In genomic region chr4:114601304-114602052, GRCh38 we compare ENCODE assay signal across 13 cellular contexts. TPM values are rescaled to one million over a fixed set of nuclear protein-coding genes. Genes with fewer than 3 reads are reported as not detected.
DNase-seq lines count a peak whose midpoint lies in the region; ATAC-seq and TF ChIP-seq lines count a peak whose summit lies in the region.
"Had no signal": no experiment of that assay in that cellular context is flagged by ENCODE, and none has a peak within 500 bp of the region (broad histone marks: within the 10 kb centered on the region; RNA-seq: fewer than 3 reads in every experiment).

No MANE protein-coding gene starts in this region.

- no peak overlapping the region for H3K27ac Mint-ChIP-seq in immature natural killer cell
- H3K27ac Mint-ChIP-seq: activated T-helper 2 cell treated with anti-CD3 and anti-CD28 coated beads, Interferon-gamma antibody, Interleukin-2, Interleukin-4, amounts not matched to agents 10 μg/mL and 5 μg/mL and 100 μg/mL, durations not matched to agents 14 hours and 24 hours and 36 hours; CD14-positive monocyte; T-helper 2 cell treated with Interferon-gamma antibody and Interleukin-4, amounts not matched to agents 5 μg/mL and 100 μg/mL, for 36 hours had no signal

- no peak for TF ChIP-seq CTCF in foreskin fibroblast (IDR thresholded peaks at IDR 0.05; ENCODE audit: low read depth, low read length)

- no peaks in the 10 kb centered on the region for H3K36me3 Mint-ChIP-seq in immature natural killer cell
- H3K36me3 Mint-ChIP-seq: CD14-positive monocyte had no signal

- H3K9me3 Mint-ChIP-seq in immature natural killer cell = peaks cover 0 to 4% (median under 1%) of the 10 kb centered on the region in 6 donors
- H3K9me3 Mint-ChIP-seq: activated T-helper 2 cell treated with anti-CD3 and anti-CD28 coated beads, Interferon-gamma antibody, Interleukin-2, Interleukin-4, amounts not matched to agents 10 μg/mL and 5 μg/mL and 100 μg/mL, durations not matched to agents 14 hours and 24 hours and 36 hours; T-helper 2 cell treated with Interferon-gamma antibody and Interleukin-4, amounts not matched to agents 5 μg/mL and 100 μg/mL, for 36 hours had no signal

- no peak overlapping the region for H3K4me3 Mint-ChIP-seq in immature natural killer cell
- H3K4me3 Mint-ChIP-seq: T-helper 2 cell treated with Interferon-gamma antibody and Interleukin-4, amounts not matched to agents 5 μg/mL and 100 μg/mL, for 36 hours had no signal

- H3K4me3 ChIP-seq in foreskin fibroblast (ENCODE audit: low read depth in 1 of 2, low read length in 2 of 2) = no peak overlapping the region

- no peaks in the 10 kb centered on the region for H3K4me1 Mint-ChIP-seq in immature natural killer cell

- peaks cover 2 to 13% (median 5%) of the 10 kb centered on the region in 3 donors for H3K27me3 Mint-ChIP-seq in immature natural killer cell (ENCODE audit: low read depth in 3 of 3)

- ATAC-seq in GM18498 (IDR thresholded peaks at IDR 0.05; ENCODE audit: unreplicated experiment) (peak; percentile 30), GM21528 (IDR thresholded peaks at IDR 0.05; ENCODE audit: low FRiP score, unreplicated experiment) (peak; percentile 47), HG03432 (IDR thresholded peaks at IDR 0.05; ENCODE audit: unreplicated experiment) (peak; percentile 33), GM19324 (IDR thresholded peaks at IDR 0.05; ENCODE audit: low FRiP score, unreplicated experiment) (no peak), GM19035 (IDR thresholded peaks at IDR 0.05; ENCODE audit: unreplicated experiment) (no peak)

- DNase-seq in germinal center (ENCODE audit: low spot score) (peak; percentile 45), foreskin fibroblast (no peak), immature natural killer cell (no peak)
- DNase-seq: cortex of kidney, posterior cingulate gyrus had no signal

RNA-seq across cellular contexts. Expression of gene UGT8, which starts 2.9 kb away (rescaled TPM):
- not detected for polyA plus RNA-seq in immature natural killer cell
- polyA plus RNA-seq: CD14-positive monocyte had no signal

Comparison
In these comparisons a context has a peak if more than half of its experiments do, and no peak if none do; other contexts are left out.
1. ATAC-seq: peak in GM18498 (single experiment), GM21528 (single experiment) and HG03432 (single experiment); none in GM19324 (single experiment) and GM19035 (single experiment).